Comparison of ENCODE assay signal across 8 cellular contexts in genomic region chr14:35808076-35808657, GRCh38. TPM values are rescaled to one million over a fixed set of nuclear protein-coding genes. Genes with fewer than 3 reads are reported as not detected.
DNase-seq lines count a peak whose midpoint lies in the region; ATAC-seq, FAIRE-seq and TF ChIP-seq lines count a peak whose summit lies in the region.

No MANE protein-coding gene starts in this region.

- no peak for TF ChIP-seq CTCF in BJ (IDR thresholded peaks at IDR 0.05; ENCODE audit: insufficient read depth, low read depth, low read length)
- TF ChIP-seq CTCF in fibroblast of pulmonary artery (IDR thresholded peaks at IDR 0.05; ENCODE audit: low read length, missing control alignments): no peak
- TF ChIP-seq CTCF in pancreas (IDR thresholded peaks at IDR 0.05): no peak

- DNase-seq in BJ (ENCODE audit: low read depth) (no peak), fibroblast of pulmonary artery (ENCODE audit: low read depth) (no peak), pancreas (peak in 1 of 6 donors; percentile 9), inferior parietal cortex (ENCODE audit: extremely low spot score) (no peak), dedifferentiated amniotic fluid mesenchymal stem cell (ENCODE audit: extremely low spot score) (no peak)
- DNase-seq in activated CD4-positive, alpha-beta T cell treated with anti-CD3 and anti-CD28 coated beads, Interleukin-2, amount 50 U/mL, for 48 hours: peak; percentile 32 to 50

- H3K4me1 ChIP-seq in HUES6 (ENCODE audit: control insufficient read depth, insufficient read depth, low read length) (peaks cover 9% of the 10 kb centered on the region), pancreas (peaks cover 4 to 17% (median 10%) of the 10 kb centered on the region in 3 donors)

- no peak for FAIRE-seq in pancreas (lab: Jason Lieb, UNC)

- WGBS in pancreas, 2 donors: 0 to 1% methylated on average over 14 of the region's 14 CpGs

- H3K27me3 ChIP-seq in BJ (ENCODE audit: control insufficient read depth, insufficient read depth, low read length): no peaks in the 10 kb centered on the region
- H3K27me3 ChIP-seq in HUES6 (ENCODE audit: control insufficient read depth, insufficient read depth, low read length): no peaks in the 10 kb centered on the region
- no peaks in the 10 kb centered on the region for H3K27me3 ChIP-seq in pancreas

- intact Hi-C loops in pancreas (cut with DNase I): no loop called here

- H3K27ac ChIP-seq in HUES6 (ENCODE audit: low read depth, low read length) (0 out of 2 replicates have a peak overlapping the region, but pooled peaks have one; percentile 7), pancreas (peak overlapping the region; percentile 78 to 95 (median 89))

- H3K9ac ChIP-seq in HUES6 (ENCODE audit: low read length): peak overlapping the region; percentile 72

- no peaks in the 10 kb centered on the region for H3K36me3 ChIP-seq in BJ (ENCODE audit: control insufficient read depth, insufficient read depth, low read length)
- H3K36me3 ChIP-seq in HUES6 (ENCODE audit: control insufficient read depth, insufficient read depth, low read length): no peaks in the 10 kb centered on the region
- H3K36me3 ChIP-seq in pancreas: no peaks in the 10 kb centered on the region

- CTCF ChIA-PET in BJ (lab: Yijun Ruan, JAX): interaction anchor here (2.9 to 3.1 kb wide), 2 partner anchors 10 to 13 kb away, joined by 13 to 15 read pairs; no protein-coding TSS in a partner anchor

- ATAC-seq in pancreas: peak; percentile 24 to 58 (median 54)
- ATAC-seq in HG03025 (IDR thresholded peaks at IDR 0.05; ENCODE audit: low FRiP score, unreplicated experiment): no peak

- H3K4me3 ChIP-seq in BJ (ENCODE audit: low read depth, low read length) (peak overlapping the region; percentile 83), HUES6 (ENCODE audit: low read depth, low read length) (peak overlapping the region; percentile 78), fibroblast of pulmonary artery (replicated peaks; ENCODE audit: low read depth, low read length) (peak overlapping the region; percentile 85), pancreas (peak overlapping the region; percentile 52 to 77 (median 62))

- no peaks in the 10 kb centered on the region for H3K9me3 ChIP-seq in HUES6 (ENCODE audit: control insufficient read depth, insufficient read depth, low read depth, low read length)
- no peaks in the 10 kb centered on the region for H3K9me3 ChIP-seq in pancreas

- POLR2A ChIA-PET in BJ (lab: Charles Lee): no interaction called here

RNA-seq across cellular contexts. Expression of gene RALGAPA1, which starts 0.9 kb away (rescaled TPM):
- polyA plus RNA-seq in BJ (2011; rRNA removed): 4.7 and 8.5 TPM in 2 replicates
- polyA minus RNA-seq in BJ (2011; rRNA and poly(A)+ RNA removed): 14.9 and 17.7 TPM in 2 replicates
- 10 to 100 TPM; 27.0 to 35.4 (median 29.5) TPM for total RNA-seq in pancreas
- polyA plus RNA-seq in pancreas: 10 to 100 TPM; 16.0 to 19.7 TPM

RNA-seq across cellular contexts. Expression of gene BRMS1L, which starts 18.0 kb away (rescaled TPM):
- polyA plus RNA-seq in BJ (2011; rRNA removed) (2.5 and 6.4 TPM in 2 replicates), pancreas (1 to 10 TPM; 1.5 to 3.8 TPM)
- polyA minus RNA-seq in BJ (2011; rRNA and poly(A)+ RNA removed): 0.98 and 1.6 TPM in 2 replicates
- 1 to 10 TPM; 1.5 to 3.7 (median 2.0) TPM for total RNA-seq in pancreas

Comparison
In these comparisons a context has a peak if more than half of its experiments do, and no peak if none do; other contexts are left out.
1. DNase-seq: peak in activated CD4-positive, alpha-beta T cell treated with anti-CD3 and anti-CD28 coated beads, Interleukin-2, amount 50 U/mL, for 48 hours (2 of 2); none in BJ (single experiment), fibroblast of pulmonary artery (single experiment), inferior parietal cortex (single experiment) and dedifferentiated amniotic fluid mesenchymal stem cell (single experiment).
2. Peak in every context shown above with its lines, with median percentiles within 50 percentile points of each other: H3K4me3 ChIP-seq.